In the genomic region with DNA sequence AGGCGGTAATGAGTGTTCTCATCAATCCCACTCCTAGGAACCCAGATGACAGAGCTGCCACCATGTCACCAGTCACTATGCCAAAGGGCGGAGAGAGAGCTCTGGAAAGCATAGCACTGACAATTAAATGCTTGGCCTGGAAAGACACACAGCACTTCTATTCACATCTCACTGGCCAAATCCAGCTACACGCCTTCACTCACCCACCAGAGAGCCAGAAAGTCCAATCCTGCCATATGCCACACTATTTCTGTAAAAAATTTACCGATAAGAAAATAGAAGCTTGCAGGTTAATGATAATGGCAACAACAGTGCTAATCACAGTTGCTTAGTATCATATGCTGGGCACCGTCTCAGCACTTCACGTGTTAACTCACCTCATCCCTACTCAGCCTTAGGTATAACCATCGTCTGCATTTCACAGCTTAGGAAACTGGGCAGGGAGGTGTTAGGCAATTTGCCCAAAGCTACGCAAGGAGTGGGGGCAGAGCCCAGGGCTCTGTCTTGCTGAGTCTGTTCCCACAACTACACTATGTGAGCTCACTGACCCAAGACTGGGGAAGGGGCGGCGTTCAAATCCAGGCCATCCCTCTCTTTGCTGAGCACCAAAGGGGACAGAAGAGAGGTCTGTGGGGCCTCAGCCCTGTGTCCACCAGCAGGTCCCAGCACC, we compare ENCODE assay signal across 20 cellular contexts. TPM values are rescaled to one million over a fixed set of nuclear protein-coding genes. Genes with fewer than 3 reads are reported as not detected.
DNase-seq lines count a peak whose midpoint lies in the region; ATAC-seq and TF ChIP-seq lines count a peak whose summit lies in the region.
"Had no signal": no experiment of that assay in that cellular context is flagged by ENCODE, and none has a peak within 500 bp of the region (broad histone marks: within the 10 kb centered on the region; RNA-seq: fewer than 3 reads in every experiment).

No MANE protein-coding gene starts in this region.

- H3K27ac Mint-ChIP-seq in brain: peak overlapping the region; percentile 43 to 92 (median 88)
- peak overlapping the region in 1 of 9 donors; percentile 17 for H3K27ac Mint-ChIP-seq in naive thymus-derived CD4-positive, alpha-beta T cell
- H3K27ac Mint-ChIP-seq in immature natural killer cell: no peak overlapping the region
- H3K27ac Mint-ChIP-seq: memory B cell had no signal

- no peaks in the 10 kb centered on the region for H3K27me3 ChIP-seq in right cardiac atrium (ENCODE audit: control insufficient read depth, insufficient read depth)
- no peaks in the 10 kb centered on the region for H3K27me3 ChIP-seq in naive thymus-derived CD4-positive, alpha-beta T cell (ENCODE audit: control insufficient read depth in 2 of 2, insufficient read depth in 2 of 2, low read length in 2 of 2)
- H3K27me3 ChIP-seq: sigmoid colon, SJSA1 had no signal

- peak overlapping the region; percentile 13 for H3K27ac ChIP-seq in right cardiac atrium (ENCODE audit: low read length)
- no peak overlapping the region for H3K27ac ChIP-seq in naive thymus-derived CD4-positive, alpha-beta T cell (ENCODE audit: low read depth, low read length)
- H3K27ac ChIP-seq: sigmoid colon, SJSA1 had no signal

- TF ChIP-seq CTCF in NB4 (IDR thresholded peaks at IDR 0.05; ENCODE audit: low read depth, low read length) (no peak), brain (conservative IDR thresholded peaks at IDR 0.05) (no peak)

- 62% methylated on average over 10 of the region's 10 CpGs for WGBS in right cardiac atrium

- H3K9me3 ChIP-seq in right cardiac atrium (ENCODE audit: control insufficient read depth, low read length): no peaks in the 10 kb centered on the region
- no peaks in the 10 kb centered on the region for H3K9me3 ChIP-seq in naive thymus-derived CD4-positive, alpha-beta T cell (ENCODE audit: control insufficient read depth in 2 of 3, low read length in 3 of 3)
- H3K9me3 ChIP-seq: sigmoid colon, SJSA1 had no signal

- intact Hi-C loops in right cardiac atrium (cut with DNase I): no loop called here
- intact Hi-C loops in naive thymus-derived CD4-positive, alpha-beta T cell (cut with micrococcal nuclease): no loop called here

- H3K4me1 Mint-ChIP-seq in brain (peaks cover 76% of the 10 kb centered on the region), immature natural killer cell (peaks cover 7 to 10% of the 10 kb centered on the region in 2 donors)
- H3K4me1 Mint-ChIP-seq in naive thymus-derived CD4-positive, alpha-beta T cell: peaks cover 18 to 60% (median 45%) of the 10 kb centered on the region in 7 donors

- peak; percentile 42 for DNase-seq in NB4 (ENCODE audit: low read depth)
- peak in 2 of 3 donors; percentile 63 for DNase-seq in right cardiac atrium
- DNase-seq in putamen (ENCODE audit: low spot score): peak; percentile 58
- DNase-seq in naive thymus-derived CD4-positive, alpha-beta T cell: no peak
- DNase-seq in immature natural killer cell: no peak
- DNase-seq: activated CD4-positive, alpha-beta T cell treated with anti-CD3 and anti-CD28 coated beads for 1 hour; activated effector memory CD4-positive, alpha-beta T cell treated with Interleukin-2 at 50 U/mL for 16 hours; Calu3; cerebellar nuclear complex; GF-D8; NCI-H1930; NCI-H526 treated with DMSO at 0.1 percent for 48 hours; nephron progenitor cell; sigmoid colon; stimulated activated CD4-positive, alpha-beta T cell treated with anti-CD3 and anti-CD28 coated beads, Interleukin-2, amount 100 ng/mL, for 24 hours; T-helper 9 cell had no signal

- H3K27me3 Mint-ChIP-seq in brain: no peaks in the 10 kb centered on the region
- no peaks in the 10 kb centered on the region for H3K27me3 Mint-ChIP-seq in naive thymus-derived CD4-positive, alpha-beta T cell
- peaks cover 0 to 4% (median 0%) of the 10 kb centered on the region in 3 donors for H3K27me3 Mint-ChIP-seq in immature natural killer cell (ENCODE audit: low read depth in 3 of 3)
- H3K27me3 Mint-ChIP-seq: memory B cell had no signal

- H3K4me1 ChIP-seq in right cardiac atrium (ENCODE audit: control insufficient read depth, insufficient read depth, low read length): peaks cover 22% of the 10 kb centered on the region
- no peaks in the 10 kb centered on the region for H3K4me1 ChIP-seq in naive thymus-derived CD4-positive, alpha-beta T cell (ENCODE audit: control insufficient read depth in 2 of 2, insufficient read depth in 2 of 2, low read length in 2 of 2)
- H3K4me1 ChIP-seq: sigmoid colon, SJSA1 had no signal

- H3K4me3 ChIP-seq in NB4 (ENCODE audit: low read depth, low read length) (no peak overlapping the region), right cardiac atrium (ENCODE audit: low read length) (no peak overlapping the region)
- H3K4me3 ChIP-seq in naive thymus-derived CD4-positive, alpha-beta T cell (ENCODE audit: low read length): no peak overlapping the region
- H3K4me3 ChIP-seq: sigmoid colon, SJSA1 had no signal

- H3K36me3 ChIP-seq in naive thymus-derived CD4-positive, alpha-beta T cell (ENCODE audit: control insufficient read depth in 2 of 3, insufficient read depth in 3 of 3, low read length in 3 of 3): no peaks in the 10 kb centered on the region
- H3K36me3 ChIP-seq: sigmoid colon, SJSA1 had no signal

- ATAC-seq in right cardiac atrium (peak; percentile 74 to 76), GM18909 (IDR thresholded peaks at IDR 0.05; ENCODE audit: poor library complexity, unreplicated experiment) (no peak)
- ATAC-seq in naive thymus-derived CD4-positive, alpha-beta T cell: no peak

- CTCF ChIA-PET in naive thymus-derived CD4-positive, alpha-beta T cell (lab: Charles Lee): interaction anchor here (0.6 to 0.9 kb wide), 2 partner anchors 15 to 901 kb away, joined by 3 to 4 read pairs; no protein-coding TSS in a partner anchor

- H3K9me3 Mint-ChIP-seq in brain (peaks cover 0 to 3% (median 0%) of the 10 kb centered on the region in 5 experiments), immature natural killer cell (no peaks in the 10 kb centered on the region)
- peaks cover 0 to 2% (median 0%) of the 10 kb centered on the region in 11 donors for H3K9me3 Mint-ChIP-seq in naive thymus-derived CD4-positive, alpha-beta T cell
- H3K9me3 Mint-ChIP-seq: memory B cell, nephron progenitor cell had no signal

- TF ChIP-seq POLR2A in NB4 (IDR thresholded peaks at IDR 0.05; ENCODE audit: extremely low read depth, insufficient read length): no peak

- peaks cover 21% of the 10 kb centered on the region for H3K36me3 Mint-ChIP-seq in brain
- peaks cover 0 to 19% (median 0%) of the 10 kb centered on the region in 5 donors for H3K36me3 Mint-ChIP-seq in naive thymus-derived CD4-positive, alpha-beta T cell
- no peaks in the 10 kb centered on the region for H3K36me3 Mint-ChIP-seq in immature natural killer cell
- H3K36me3 Mint-ChIP-seq: memory B cell had no signal

- H3K4me3 Mint-ChIP-seq in brain (peak overlapping the region in 2 of 5 experiments; percentile 38 to 58), immature natural killer cell (no peak overlapping the region)
- no peak overlapping the region for H3K4me3 Mint-ChIP-seq in naive thymus-derived CD4-positive, alpha-beta T cell
- H3K4me3 Mint-ChIP-seq: memory B cell, nephron progenitor cell had no signal

- POLR2A ChIA-PET in naive thymus-derived CD4-positive, alpha-beta T cell (lab: Charles Lee): no interaction called here

RNA-seq across cellular contexts. Expression of a gene that starts 16.5 kb away (rescaled TPM):
- polyA plus RNA-seq in brain (ENCODE audit: insufficient read depth, low read depth, low replicate concordance) (14.7 TPM), right cardiac atrium (4.1 TPM), immature natural killer cell (1 to 10 TPM in 2 of 3 donors, not detected in 1; 1.2 to 2.6 TPM)
- 1 to 10 TPM; 3.4 to 6.6 (median 5.3) TPM for total RNA-seq in right cardiac atrium
- total RNA-seq in naive thymus-derived CD4-positive, alpha-beta T cell: 10 to 100 TPM in 3 of 5 experiments, 1 to 10 TPM in 2; 5.5 to 13.1 (median 10.6) TPM
- 1 to 10 TPM; 1.2 to 4.0 TPM for polyA plus RNA-seq in naive thymus-derived CD4-positive, alpha-beta T cell

Comparison
In these comparisons a context has a peak if more than half of its experiments do, and no peak if none do; other contexts are left out.
1. DNase-seq: peak in NB4 (single experiment), right cardiac atrium (2 of 3) and putamen (single experiment); none in naive thymus-derived CD4-positive, alpha-beta T cell (0 of 9) and immature natural killer cell (0 of 3).
2. H3K27ac Mint-ChIP-seq: peak in brain (5 of 5); none in immature natural killer cell (0 of 6).
3. ATAC-seq: peak in right cardiac atrium (2 of 2); none in naive thymus-derived CD4-positive, alpha-beta T cell (single experiment) and GM18909 (single experiment).